ENCODE assay signal across 9 cellular contexts in genomic region chr11:133955945-133956421, GRCh38. TPM values are rescaled to one million over a fixed set of nuclear protein-coding genes. Genes with fewer than 3 reads are reported as not detected.
A peak's percentile ranks its signal among the peaks of the same experiment; 100 is the strongest.
DNase-seq lines count a peak whose midpoint lies in the region; ATAC-seq and TF ChIP-seq lines count a peak whose summit lies in the region.
"Had no signal": no experiment of that assay in that cellular context is flagged by ENCODE, and none has a peak within 500 bp of the region (broad histone marks: within the 10 kb centered on the region; RNA-seq: fewer than 3 reads in every experiment).

No MANE protein-coding gene starts in this region.

- H3K4me3 Mint-ChIP-seq in T-helper 2 cell treated with Interferon-gamma antibody and Interleukin-4, amounts not matched to agents 5 μg/mL and 100 μg/mL, for 36 hours = peak overlapping the region; percentile 56
- no peak overlapping the region for H3K4me3 Mint-ChIP-seq in glutamatergic neuron (ENCODE audit: unreplicated experiment)

- peaks cover 43% of the 10 kb centered on the region for H3K4me1 Mint-ChIP-seq in T-helper 2 cell treated with Interferon-gamma antibody and Interleukin-4, amounts not matched to agents 5 μg/mL and 100 μg/mL, for 36 hours (ENCODE audit: low read depth)
- H3K4me1 Mint-ChIP-seq in glutamatergic neuron (ENCODE audit: low read depth, unreplicated experiment) = peaks cover 31% of the 10 kb centered on the region

- H3K27ac Mint-ChIP-seq in T-helper 2 cell treated with Interferon-gamma antibody and Interleukin-4, amounts not matched to agents 5 μg/mL and 100 μg/mL, for 36 hours = no peak overlapping the region
- H3K27ac Mint-ChIP-seq in glutamatergic neuron (ENCODE audit: unreplicated experiment) = no peak overlapping the region
- H3K27ac Mint-ChIP-seq: stimulated activated memory B cell treated with anti-CD40 and anti-IgM and Interleukin-4, amounts not matched to agents 10 μg/mL and 1 μg/mL and 100 μg/mL, for 72 hours had no signal

- in situ Hi-C loops in HAP-1 (cut with MboI; ENCODE audit: low sequenced_read_pairs) = no loop called here

- peaks cover 12% of the 10 kb centered on the region for H3K36me3 Mint-ChIP-seq in T-helper 2 cell treated with Interferon-gamma antibody and Interleukin-4, amounts not matched to agents 5 μg/mL and 100 μg/mL, for 36 hours (ENCODE audit: low read depth)
- H3K36me3 Mint-ChIP-seq in glutamatergic neuron (ENCODE audit: unreplicated experiment) = no peaks in the 10 kb centered on the region
- H3K36me3 Mint-ChIP-seq: stimulated activated memory B cell treated with anti-CD40 and anti-IgM and Interleukin-4, amounts not matched to agents 10 μg/mL and 1 μg/mL and 100 μg/mL, for 72 hours had no signal

- no peaks in the 10 kb centered on the region for H3K36me3 ChIP-seq in HAP-1 (replicated peaks)

- TF ChIP-seq CTCF in glutamatergic neuron (IDR thresholded peaks at IDR 0.05; ENCODE audit: partially characterized antibody, unreplicated experiment) = no peak
- TF ChIP-seq CTCF in GM10266 (IDR thresholded peaks at IDR 0.05; ENCODE audit: control insufficient read depth, insufficient read depth, low read depth, missing control alignments) = no peak

- H3K9me3 Mint-ChIP-seq in T-helper 2 cell treated with Interferon-gamma antibody and Interleukin-4, amounts not matched to agents 5 μg/mL and 100 μg/mL, for 36 hours = no peaks in the 10 kb centered on the region
- H3K9me3 Mint-ChIP-seq in glutamatergic neuron (ENCODE audit: unreplicated experiment) = peaks cover 15% of the 10 kb centered on the region
- H3K9me3 Mint-ChIP-seq: stimulated activated memory B cell treated with anti-CD40 and anti-IgM and Interleukin-4, amounts not matched to agents 10 μg/mL and 1 μg/mL and 100 μg/mL, for 72 hours had no signal

- no peaks in the 10 kb centered on the region for H3K9me3 ChIP-seq in HAP-1

- intact Hi-C loops in sciatic nerve (cut with DNase I) = no loop called here

- H3K27me3 ChIP-seq in HAP-1 (ENCODE audit: low read depth) = 0 out of 2 replicates have a peak, but pooled peaks cover 5% of the 10 kb centered on the region

- peak overlapping the region; percentile 61 for H3K4me3 ChIP-seq in HAP-1
- peak overlapping the region; percentile 48 for H3K4me3 ChIP-seq in skeletal muscle cell (ENCODE audit: low read depth, low read length)

- DNase-seq in HAP-1 (ENCODE audit: low spot score in 2 of 2) (peak in 1 of 2 experiments; percentile 24), glutamatergic neuron (peak; percentile 58), skeletal muscle cell (ENCODE audit: low read depth) (no peak), sciatic nerve (ENCODE audit: low spot score) (no peak), GM10266 (ENCODE audit: extremely low spot score) (no peak), EL (no peak)
- no peak for DNase-seq in T-helper 2 cell treated with Interferon-gamma antibody and Interleukin-4, amounts not matched to agents 5 μg/mL and 100 μg/mL, for 36 hours (ENCODE audit: low spot score)

- ATAC-seq in HG02571 (IDR thresholded peaks at IDR 0.05; ENCODE audit: unreplicated experiment) = no peak
- ATAC-seq in sciatic nerve = no peak

- H3K4me1 ChIP-seq in HAP-1 = peaks cover 3% of the 10 kb centered on the region

- peaks cover 19% of the 10 kb centered on the region for H3K27me3 Mint-ChIP-seq in T-helper 2 cell treated with Interferon-gamma antibody and Interleukin-4, amounts not matched to agents 5 μg/mL and 100 μg/mL, for 36 hours (ENCODE audit: low read depth)
- peaks cover 17% of the 10 kb centered on the region for H3K27me3 Mint-ChIP-seq in glutamatergic neuron (ENCODE audit: unreplicated experiment)

RNA-seq across cellular contexts. Expression of gene IGSF9B, which starts 0.8 kb away (rescaled TPM):
- 209 TPM for total RNA-seq in glutamatergic neuron (ENCODE audit: unreplicated experiment)
- 13.5 TPM for total RNA-seq in sciatic nerve

Comparison
In these comparisons a context has a peak if more than half of its experiments do, and no peak if none do; other contexts are left out.
1. RNA of gene IGSF9B, which starts 0.8 kb away (total RNA-seq): 209 TPM in glutamatergic neuron (single experiment); 13.5 TPM in sciatic nerve (single experiment); every median in the first group is over 10 times any median in the second.